Comparison of ENCODE assay signal across 2 cellular contexts in the genomic region with DNA sequence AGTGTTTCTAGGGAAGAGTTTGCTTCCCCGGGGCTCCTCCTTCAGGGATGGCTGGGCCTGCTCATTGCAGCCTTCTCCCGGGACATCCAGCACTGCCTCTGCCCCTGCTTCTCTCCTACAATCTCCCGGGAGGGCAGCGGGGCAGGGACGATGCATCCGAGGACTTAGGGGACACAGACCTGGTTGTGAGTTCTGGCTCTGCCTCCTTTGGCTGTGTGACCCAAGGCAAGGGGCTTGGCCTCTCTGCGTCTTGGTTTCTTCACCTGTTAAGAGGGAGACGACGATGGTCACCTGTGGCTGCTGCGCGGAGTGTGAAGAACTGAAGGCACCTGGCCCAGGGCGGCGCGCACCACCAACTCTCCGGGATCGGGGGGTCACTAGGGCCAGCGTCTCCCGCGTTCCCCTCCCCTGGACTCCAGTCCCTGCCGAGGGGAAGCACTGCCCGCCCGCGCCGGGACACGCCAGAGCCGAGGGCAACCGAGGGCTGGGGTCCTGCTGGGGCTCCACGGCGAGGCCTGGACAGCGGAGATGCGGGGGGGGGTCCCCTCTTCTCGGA.
TF ChIP-seq lines count a peak whose summit lies in the region.

No MANE protein-coding gene starts in this region.

TF ChIP-seq in HEK293, 187 proteins besides CTCF, POLR2A, EP300 and RAD21 (continued from another document):
- TF ChIP-seq SCRT2 (tag by site-specific recombination; IDR thresholded peaks at IDR 0.05) (peak; percentile 82; the same call in 1 of the 2 replicates), ZNF416 (tag by site-specific recombination; IDR thresholded peaks at IDR 0.05) (no peak), ZFP41 (tag by site-specific recombination; IDR thresholded peaks at IDR 0.05; ENCODE audit: borderline replicate concordance) (no peak)
- TF ChIP-seq, protein P1, sequence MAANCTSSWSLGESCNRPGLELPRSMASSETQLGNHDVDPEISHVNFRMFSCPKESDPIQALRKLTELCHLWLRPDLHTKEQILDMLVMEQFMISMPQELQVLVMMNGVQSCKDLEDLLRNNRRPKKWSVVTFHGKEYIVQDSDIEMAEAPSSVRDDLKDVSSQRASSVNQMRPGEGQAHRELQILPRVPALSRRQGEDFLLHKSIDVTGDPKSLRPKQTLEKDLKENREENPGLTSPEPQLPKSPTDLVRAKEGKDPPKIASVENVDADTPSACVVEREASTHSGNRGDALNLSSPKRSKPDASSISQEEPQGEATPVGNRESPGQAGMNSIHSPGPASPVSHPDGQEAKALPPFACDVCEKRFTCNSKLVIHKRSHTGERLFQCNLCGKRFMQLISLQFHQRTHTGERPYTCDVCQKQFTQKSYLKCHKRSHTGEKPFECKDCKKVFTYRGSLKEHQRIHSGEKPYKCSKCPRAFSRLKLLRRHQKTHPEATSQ (tag by site-specific recombination; IDR thresholded peaks at IDR 0.05): no peak
- TF ChIP-seq, protein P2, sequence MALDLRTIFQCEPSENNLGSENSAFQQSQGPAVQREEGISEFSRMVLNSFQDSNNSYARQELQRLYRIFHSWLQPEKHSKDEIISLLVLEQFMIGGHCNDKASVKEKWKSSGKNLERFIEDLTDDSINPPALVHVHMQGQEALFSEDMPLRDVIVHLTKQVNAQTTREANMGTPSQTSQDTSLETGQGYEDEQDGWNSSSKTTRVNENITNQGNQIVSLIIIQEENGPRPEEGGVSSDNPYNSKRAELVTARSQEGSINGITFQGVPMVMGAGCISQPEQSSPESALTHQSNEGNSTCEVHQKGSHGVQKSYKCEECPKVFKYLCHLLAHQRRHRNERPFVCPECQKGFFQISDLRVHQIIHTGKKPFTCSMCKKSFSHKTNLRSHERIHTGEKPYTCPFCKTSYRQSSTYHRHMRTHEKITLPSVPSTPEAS (tag by site-specific recombination; IDR thresholded peaks at IDR 0.05): no peak

TF ChIP-seq in K562, 482 proteins besides CTCF, POLR2A, EP300 and RAD21:
- TF ChIP-seq, protein P3, sequence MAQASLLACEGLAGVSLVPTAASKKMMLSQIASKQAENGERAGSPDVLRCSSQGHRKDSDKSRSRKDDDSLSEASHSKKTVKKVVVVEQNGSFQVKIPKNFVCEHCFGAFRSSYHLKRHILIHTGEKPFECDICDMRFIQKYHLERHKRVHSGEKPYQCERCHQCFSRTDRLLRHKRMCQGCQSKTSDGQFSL (CRISPR knock-in tag; IDR thresholded peaks at IDR 0.05): 0 out of 2 replicates have a peak, but pooled peaks have one; percentile 35
- TF ChIP-seq, protein P3 (tag; IDR thresholded peaks at IDR 0.05): no peak
- TF ChIP-seq HMGN3 (IDR thresholded peaks at IDR 0.05; ENCODE audit: borderline replicate concordance, extremely low read depth, insufficient read length, low read depth, low read length): peak; percentile 15
- TF ChIP-seq PRMT5 (CRISPR knock-in tag; IDR thresholded peaks at IDR 0.05): 0 out of 2 replicates have a peak, but pooled peaks have one; percentile 19
- peak; percentile 9; the same call in 1 of the 2 replicates for TF ChIP-seq BCOR (IDR thresholded peaks at IDR 0.05)
- TF ChIP-seq, protein P4, sequence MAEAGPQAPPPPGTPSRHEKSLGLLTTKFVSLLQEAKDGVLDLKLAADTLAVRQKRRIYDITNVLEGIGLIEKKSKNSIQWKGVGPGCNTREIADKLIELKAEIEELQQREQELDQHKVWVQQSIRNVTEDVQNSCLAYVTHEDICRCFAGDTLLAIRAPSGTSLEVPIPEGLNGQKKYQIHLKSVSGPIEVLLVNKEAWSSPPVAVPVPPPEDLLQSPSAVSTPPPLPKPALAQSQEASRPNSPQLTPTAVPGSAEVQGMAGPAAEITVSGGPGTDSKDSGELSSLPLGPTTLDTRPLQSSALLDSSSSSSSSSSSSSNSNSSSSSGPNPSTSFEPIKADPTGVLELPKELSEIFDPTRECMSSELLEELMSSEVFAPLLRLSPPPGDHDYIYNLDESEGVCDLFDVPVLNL (CRISPR knock-in tag; IDR thresholded peaks at IDR 0.05; ENCODE audit: low read depth): 0 out of 2 replicates have a peak, but pooled peaks have one; percentile 24
- TF ChIP-seq SMAD3 (CRISPR knock-in tag; conservative IDR thresholded peaks at IDR 0.05): no peak
- TF ChIP-seq, protein P5, sequence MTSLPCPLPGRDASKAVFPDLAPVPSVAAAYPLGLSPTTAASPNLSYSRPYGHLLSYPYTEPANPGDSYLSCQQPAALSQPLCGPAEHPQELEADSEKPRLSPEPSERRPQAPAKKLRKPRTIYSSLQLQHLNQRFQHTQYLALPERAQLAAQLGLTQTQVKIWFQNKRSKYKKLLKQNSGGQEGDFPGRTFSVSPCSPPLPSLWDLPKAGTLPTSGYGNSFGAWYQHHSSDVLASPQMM (CRISPR knock-in tag; IDR thresholded peaks at IDR 0.05): no peak
- no peak for TF ChIP-seq TEAD2 (tag; IDR thresholded peaks at IDR 0.05)
- peak; percentile 15 for TF ChIP-seq ZFP36 (IDR thresholded peaks at IDR 0.05; ENCODE audit: low read depth, low read length, partially characterized antibody)
- no peak for TF ChIP-seq MAZ (CRISPR knock-in tag; conservative IDR thresholded peaks at IDR 0.05 in 1 of 2, IDR thresholded peaks at IDR 0.05 in 1 of 2)
